8 cellular contexts compared by ENCODE assay signal in the genomic region with DNA sequence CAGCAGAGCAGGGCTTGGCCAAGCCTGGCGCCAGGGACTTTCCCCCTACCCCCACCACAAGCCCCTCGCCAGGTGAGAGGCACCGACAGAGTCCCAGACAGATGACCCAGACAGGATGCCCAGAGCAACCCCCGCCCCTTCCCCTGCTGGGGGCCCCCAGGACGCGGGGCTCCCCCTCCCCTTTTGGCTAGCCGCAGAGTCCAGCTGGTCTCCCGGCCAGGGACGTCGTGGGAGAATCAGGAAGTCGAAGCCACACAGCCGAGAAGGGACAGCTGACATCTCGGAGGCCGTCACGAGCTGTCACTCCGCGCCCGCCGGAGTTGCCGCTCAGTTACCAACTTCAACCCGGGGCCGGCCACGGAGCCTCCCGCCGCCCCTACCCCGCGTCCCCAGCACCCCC.
DNase-seq lines count a peak whose midpoint lies in the region; ATAC-seq and TF ChIP-seq lines count a peak whose summit lies in the region.
"Not testable (repeated sequence)": the region's sequence is repeated elsewhere in the genome, so short reads cannot be mapped to it uniquely, and the experiment has no call there.

No MANE protein-coding gene starts in this region.

- H3K79me2 ChIP-seq in hepatocyte; smooth muscle cell (ENCODE audit: low read depth): not testable (repeated sequence)

- H3K27ac Mint-ChIP-seq in activated T-cell treated with anti-CD3 and anti-CD28 coated beads, Interleukin-2, amount 50 U/mL, for 24 hours = not testable (repeated sequence)
- peak overlapping the region in 1 of 2 donors; percentile 71 for H3K27ac Mint-ChIP-seq in natural killer cell

- not testable (repeated sequence) for H3K27ac ChIP-seq in Peyer's patch; coronary artery; hepatocyte; smooth muscle cell (ENCODE audit: low read depth); vagina

- H3K9me2 ChIP-seq in hepatocyte (replicated peaks; ENCODE audit: insufficient read depth) = not testable (repeated sequence)

- H3K4me3 Mint-ChIP-seq in activated T-cell treated with anti-CD3 and anti-CD28 coated beads, Interleukin-2, amount 50 U/mL, for 24 hours = peak overlapping the region; percentile 51
- peak overlapping the region; percentile 84 for H3K4me3 Mint-ChIP-seq in natural killer cell

- H3F3A ChIP-seq in smooth muscle cell (ENCODE audit: low read depth) = not testable (repeated sequence)

- peaks cover 0 to 11% (median 3%) of the 10 kb centered on the region in 4 donors for H3K4me1 ChIP-seq in Peyer's patch
- H3K4me1 ChIP-seq in hepatocyte (ENCODE audit: insufficient read depth); smooth muscle cell (ENCODE audit: low read depth); vagina: not testable (repeated sequence)

- DNase-seq in Daoy (ENCODE audit: low read depth) (peak; percentile 3), hepatocyte (ENCODE audit: low spot score) (peak; percentile 13)
- DNase-seq in Peyer's patch; activated T-cell treated with anti-CD3 and anti-CD28 coated beads, Interleukin-2, amount 50 U/mL, for 24 hours; coronary artery (ENCODE audit: low spot score); natural killer cell; smooth muscle cell (lab: John Stamatoyannopoulos, UW; ENCODE audit: unreplicated experiment); vagina (ENCODE audit: extremely low spot score in 2 of 2): not testable (repeated sequence)

- ATAC-seq in natural killer cell = not testable (repeated sequence)

- WGBS in hepatocyte (ENCODE audit: low lambda C conversion rate, missing lambda C conversion rate) = 0% methylated on average over 1 of the region's 27 CpGs
- WGBS in smooth muscle cell (ENCODE audit: low lambda C conversion rate) = 7% methylated on average over 3 of the region's 27 CpGs

- not testable (repeated sequence) for H3K4me1 Mint-ChIP-seq in activated T-cell treated with anti-CD3 and anti-CD28 coated beads, Interleukin-2, amount 50 U/mL, for 24 hours (ENCODE audit: low read depth)
- H3K4me1 Mint-ChIP-seq in natural killer cell = peaks cover 7 to 17% of the 10 kb centered on the region in 2 donors

- H3K4me3 ChIP-seq in Peyer's patch (peak overlapping the region in 3 of 4 donors; percentile 38 to 61 (median 59)), coronary artery (peak overlapping the region; percentile 71), hepatocyte (peak overlapping the region; percentile 83), smooth muscle cell (peak overlapping the region; percentile 69), vagina (peak overlapping the region; percentile 48 to 69)

- intact Hi-C loops in natural killer cell (cut with micrococcal nuclease); vagina (cut with DNase I): not testable (repeated sequence)

- peaks cover 45% of the 10 kb centered on the region for H3K27me3 Mint-ChIP-seq in activated T-cell treated with anti-CD3 and anti-CD28 coated beads, Interleukin-2, amount 50 U/mL, for 24 hours
- H3K27me3 Mint-ChIP-seq in natural killer cell (ENCODE audit: low read depth in 2 of 2) = peaks cover 20 to 28% of the 10 kb centered on the region in 2 donors

- H3K36me3 Mint-ChIP-seq in activated T-cell treated with anti-CD3 and anti-CD28 coated beads, Interleukin-2, amount 50 U/mL, for 24 hours (ENCODE audit: low read depth); natural killer cell: not testable (repeated sequence)

- not testable (repeated sequence) for H4K20me1 ChIP-seq in hepatocyte (ENCODE audit: insufficient read depth, poor library complexity, severe bottlenecking); smooth muscle cell (ENCODE audit: low read depth)

- not testable (repeated sequence) for TF ChIP-seq POLR2A in Peyer's patch (IDR thresholded peaks at IDR 0.05); vagina (IDR thresholded peaks at IDR 0.05)

- peak overlapping the region; percentile 98 for H2AFZ ChIP-seq in hepatocyte
- H2AFZ ChIP-seq in smooth muscle cell (ENCODE audit: low read depth) = peak overlapping the region; percentile 99

- not testable (repeated sequence) for H3K9me3 ChIP-seq in Peyer's patch; hepatocyte (ENCODE audit: low read depth); smooth muscle cell (replicated peaks; ENCODE audit: low read depth); vagina

- H3K9me3 Mint-ChIP-seq in activated T-cell treated with anti-CD3 and anti-CD28 coated beads, Interleukin-2, amount 50 U/mL, for 24 hours; natural killer cell: not testable (repeated sequence)

- peak overlapping the region; percentile 100 for H3K4me2 ChIP-seq in hepatocyte
- peak overlapping the region; percentile 98 for H3K4me2 ChIP-seq in smooth muscle cell

- not testable (repeated sequence) for H3K27me3 ChIP-seq in Peyer's patch, hepatocyte, vagina
- H3K27me3 ChIP-seq in smooth muscle cell (ENCODE audit: low read depth) = peaks cover 23% of the 10 kb centered on the region

- H3K36me3 ChIP-seq in Peyer's patch; hepatocyte (replicated peaks; ENCODE audit: insufficient read depth, low read depth); smooth muscle cell (ENCODE audit: low read depth); vagina: not testable (repeated sequence)

- TF ChIP-seq CTCF in Peyer's patch (IDR thresholded peaks at IDR 0.05); coronary artery (IDR thresholded peaks at IDR 0.05); hepatocyte (IDR thresholded peaks at IDR 0.05; ENCODE audit: poor library complexity); natural killer cell (IDR thresholded peaks at IDR 0.05); smooth muscle cell (IDR thresholded peaks at IDR 0.05; ENCODE audit: borderline replicate concordance, insufficient read depth, poor library complexity, severe bottlenecking); vagina (IDR thresholded peaks at IDR 0.05): not testable (repeated sequence)

- not testable (repeated sequence) for H3K9ac ChIP-seq in smooth muscle cell (ENCODE audit: low read depth)
